In genomic region chr14:68936476-68936875, GRCh38 we compare ENCODE assay signal across 1 cellular context.
TF ChIP-seq lines count a peak whose summit lies in the region.

No MANE protein-coding gene starts in this region.

TF ChIP-seq in endothelial cell of umbilical vein, 7 proteins besides CTCF, POLR2A, EP300 and RAD21 (continued from another document):
- no peak for TF ChIP-seq MAX (IDR thresholded peaks at IDR 0.05; ENCODE audit: insufficient read depth, insufficient read length)
- TF ChIP-seq MYC (IDR thresholded peaks at IDR 0.05; ENCODE audit: low read depth, low read length) = no peak
- TF ChIP-seq POLR2AphosphoS5 (IDR thresholded peaks at IDR 0.05; ENCODE audit: insufficient read depth, low read depth, low read length) = no peak
- TF ChIP-seq FOS (IDR thresholded peaks at IDR 0.05; ENCODE audit: borderline replicate concordance, insufficient read depth, low read length) = no peak
- no peak for TF ChIP-seq GATA2 (IDR thresholded peaks at IDR 0.05; ENCODE audit: insufficient read depth, insufficient read length, low read depth, low read length)
TF ChIP-seq in endothelial cell of umbilical vein: peak in this region for 0.
